14 cellular contexts compared by ENCODE assay signal in the genomic region with DNA sequence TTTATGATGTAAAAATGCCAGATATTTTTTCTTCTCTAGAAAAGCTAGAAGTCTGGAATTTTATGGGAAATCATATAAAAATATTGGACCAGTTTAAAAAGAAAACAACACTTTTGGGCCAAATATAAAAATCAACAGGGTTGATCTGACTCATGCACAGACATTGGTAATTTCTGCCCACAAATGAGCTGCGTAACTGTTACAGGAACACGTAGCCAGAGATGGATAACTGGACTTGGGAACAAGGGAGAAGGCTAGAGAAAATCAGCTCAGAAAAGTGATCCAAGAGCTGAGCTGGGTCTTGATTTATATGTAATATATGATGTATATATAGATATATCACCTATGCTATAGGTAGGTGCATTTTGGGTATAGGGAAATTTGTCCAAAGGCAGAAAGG.
"Had no signal": no experiment of that assay in that cellular context is flagged by ENCODE, and none has a peak within 500 bp of the region (broad histone marks: within the 10 kb centered on the region; RNA-seq: fewer than 3 reads in every experiment).

No MANE protein-coding gene starts in this region.

- ATAC-seq: naive thymus-derived CD8-positive, alpha-beta T cell; stimulated activated naive CD8-positive, alpha-beta T cell treated with anti-CD3 and anti-CD28 coated beads, Interleukin-15, Interleukin-2, amounts not matched to agents 100 U/mL and 50 U/mL, for 24 hours had no signal

- H3K27me3 Mint-ChIP-seq: naive thymus-derived CD8-positive, alpha-beta T cell had no signal

- H3K4me1 ChIP-seq: sigmoid colon, transverse colon had no signal

- H3K9me3 Mint-ChIP-seq: endodermal cell had no signal

- H3K27me3 ChIP-seq: heart left ventricle, neutrophil, sigmoid colon, transverse colon had no signal

- H3K36me3 ChIP-seq: heart left ventricle, neutrophil, sigmoid colon, transverse colon had no signal

- DNase-seq: effector CD4-positive, alpha-beta T cell; endodermal cell; heart left ventricle; hypothalamus; kidney glomerular epithelial cell; mammary epithelial cell; naive thymus-derived CD8-positive, alpha-beta T cell; posterior cingulate gyrus; sigmoid colon; stimulated activated naive CD8-positive, alpha-beta T cell treated with anti-CD3 and anti-CD28 coated beads, Interleukin-15, Interleukin-2, amounts not matched to agents 100 U/mL and 50 U/mL, for 24 hours; transverse colon had no signal

- H3K27ac Mint-ChIP-seq: endodermal cell; naive thymus-derived CD8-positive, alpha-beta T cell had no signal

- H3K4me3 ChIP-seq: coronary artery, heart left ventricle, sigmoid colon, skin epidermis, transverse colon had no signal

- H3K4me3 Mint-ChIP-seq: endodermal cell; naive thymus-derived CD8-positive, alpha-beta T cell had no signal

- H3K36me3 Mint-ChIP-seq: naive thymus-derived CD8-positive, alpha-beta T cell had no signal

- H3K9me3 ChIP-seq: heart left ventricle, neutrophil, sigmoid colon, transverse colon had no signal

- H3K27ac ChIP-seq: coronary artery, heart left ventricle, neutrophil, sigmoid colon, skin epidermis, transverse colon had no signal

- H3K4me1 Mint-ChIP-seq: endodermal cell; naive thymus-derived CD8-positive, alpha-beta T cell had no signal
